Comparison of ENCODE assay signal across 8 cellular contexts in the genomic region with DNA sequence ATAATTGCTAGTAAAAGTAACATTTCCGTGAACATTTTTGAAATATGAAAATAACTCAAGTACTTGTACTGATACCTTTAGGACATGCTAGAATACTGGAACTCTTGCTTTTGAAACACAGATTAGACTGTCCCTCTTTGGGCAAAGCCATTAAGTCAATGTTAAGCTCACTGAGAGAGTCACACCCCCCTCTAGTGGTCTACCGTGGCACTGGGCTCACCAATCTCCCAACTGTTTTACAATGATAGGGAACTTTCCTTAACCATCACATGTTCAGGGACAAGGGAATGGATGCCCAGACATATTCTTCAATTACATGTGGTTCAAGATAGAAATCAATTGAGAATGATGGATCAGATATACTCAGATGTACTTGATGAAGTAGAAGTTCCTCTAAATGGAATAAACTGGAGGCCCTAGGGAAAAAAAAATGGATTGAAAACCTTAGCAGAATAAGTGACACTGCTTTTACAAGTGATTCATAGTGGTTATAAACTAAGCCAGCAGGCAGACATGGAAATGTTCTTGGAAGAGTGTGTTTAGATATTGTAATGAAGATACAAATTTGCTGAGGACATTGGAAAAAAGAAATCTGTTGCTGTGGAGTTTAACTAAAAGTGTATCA. TPM values are rescaled to one million over a fixed set of nuclear protein-coding genes. Genes with fewer than 3 reads are reported as not detected.
DNase-seq lines count a peak whose midpoint lies in the region; ATAC-seq, FAIRE-seq and TF ChIP-seq lines count a peak whose summit lies in the region.

No MANE protein-coding gene starts in this region.

- ATAC-seq in memory B cell (ENCODE audit: low read depth) (peak; percentile 51), GM18502 (IDR thresholded peaks at IDR 0.05; ENCODE audit: poor library complexity, unreplicated experiment) (no peak)

- BruUV-seq in A673 (replicated peaks; lab: Mats Ljungman, UMichigan): no TSS peak

- no peak overlapping the region for H3K27ac Mint-ChIP-seq in activated CD4-positive, alpha-beta memory T cell treated with anti-CD3 and anti-CD28 coated beads for 36 hours
- H3K27ac Mint-ChIP-seq in memory B cell: no peak overlapping the region

- H3K27me3 Mint-ChIP-seq in activated CD4-positive, alpha-beta memory T cell treated with anti-CD3 and anti-CD28 coated beads for 36 hours: peaks cover 3% of the 10 kb centered on the region
- H3K27me3 Mint-ChIP-seq in memory B cell: peaks cover 2% of the 10 kb centered on the region

- peak; percentile 83 for FAIRE-seq in GM18507 (lab: Jason Lieb, UNC)

- intact Hi-C loops in A673 (cut with micrococcal nuclease; ENCODE audit: unreplicated experiment): loop anchor here (1.0 kb wide), 1 partner anchor 130 kb away; no protein-coding TSS in a partner anchor
- intact Hi-C loops in activated CD4-positive, alpha-beta memory T cell treated with anti-CD3 and anti-CD28 coated beads for 36 hours (cut with micrococcal nuclease): loop anchor here (1.0 to 10.0 kb wide), 2 partner anchors 130 to 162 kb away; no protein-coding TSS in a partner anchor

- H3K4me3 ChIP-seq in A673 (ENCODE audit: low read depth, low read length, poor library complexity, severe bottlenecking): no peak overlapping the region

- CTCF ChIA-PET in A673 (lab: Charles Lee): interaction anchor here (0.6 to 1.9 kb wide), 7 partner anchors 101 to 1915 kb away, joined by 3 to 14 read pairs (median 4); no protein-coding TSS in a partner anchor
- CTCF ChIA-PET in activated CD4-positive, alpha-beta memory T cell treated with anti-CD3 and anti-CD28 coated beads for 36 hours (lab: Charles Lee): interaction anchor here (0.5 to 7.1 kb wide), 16 partner anchors 14 to 564 kb away, joined by 3 to 90 read pairs (median 4); no protein-coding TSS in a partner anchor

- H3K4me1 ChIP-seq in A673 (ENCODE audit: insufficient read depth, low read length, poor library complexity, severe bottlenecking): no peaks in the 10 kb centered on the region

- TF ChIP-seq CTCF in A673 (conservative IDR thresholded peaks at IDR 0.05; ENCODE audit: low read depth, low read length): peak; percentile 97

- no peak overlapping the region for H3K27ac ChIP-seq in A673 (ENCODE audit: low read depth, low read length, poor library complexity, severe bottlenecking)

- H3K36me3 Mint-ChIP-seq in activated CD4-positive, alpha-beta memory T cell treated with anti-CD3 and anti-CD28 coated beads for 36 hours: no peaks in the 10 kb centered on the region
- H3K36me3 Mint-ChIP-seq in memory B cell: no peaks in the 10 kb centered on the region

- POLR2A ChIA-PET in A673 (lab: Charles Lee; ENCODE audit: low non-redundant PET): interaction anchor here (0.5 to 0.6 kb wide), 2 partner anchors 32 to 97 kb away, joined by 8 to 9 read pairs; no protein-coding TSS in a partner anchor
- POLR2A ChIA-PET in activated CD4-positive, alpha-beta memory T cell treated with anti-CD3 and anti-CD28 coated beads for 36 hours (lab: Charles Lee): no interaction called here

- no peaks in the 10 kb centered on the region for H3K4me1 Mint-ChIP-seq in activated CD4-positive, alpha-beta memory T cell treated with anti-CD3 and anti-CD28 coated beads for 36 hours (ENCODE audit: low read depth)
- H3K4me1 Mint-ChIP-seq in memory B cell: no peaks in the 10 kb centered on the region

- no peak overlapping the region for H3K4me3 Mint-ChIP-seq in activated CD4-positive, alpha-beta memory T cell treated with anti-CD3 and anti-CD28 coated beads for 36 hours
- H3K4me3 Mint-ChIP-seq in memory B cell: no peak overlapping the region

- no peaks in the 10 kb centered on the region for H3K9me3 ChIP-seq in A673 (ENCODE audit: low read depth, low read length, poor library complexity, severe bottlenecking)

- H3K9me3 Mint-ChIP-seq in activated CD4-positive, alpha-beta memory T cell treated with anti-CD3 and anti-CD28 coated beads for 36 hours: no peaks in the 10 kb centered on the region
- no peaks in the 10 kb centered on the region for H3K9me3 Mint-ChIP-seq in memory B cell

- H3K36me3 ChIP-seq in A673 (ENCODE audit: insufficient read depth, low read length, poor library complexity, severe bottlenecking): no peaks in the 10 kb centered on the region

- peak; percentile 81 for DNase-seq in A673 (ENCODE audit: low spot score)
- peak; percentile 37 for DNase-seq in GM18507 (ENCODE audit: extremely low spot score, insufficient read length, low read depth)
- DNase-seq in NCI-H526 (lab: John Stamatoyannopoulos, UW): peak; percentile 62 to 85
- peak; percentile 73 for DNase-seq in activated CD4-positive, alpha-beta memory T cell treated with anti-CD3 and anti-CD28 coated beads for 36 hours
- peak; percentile 38 for DNase-seq in effector CD4-positive, alpha-beta T cell
- DNase-seq in memory B cell (ENCODE audit: low spot score in 2 of 2): peak; percentile 18 to 37
- peak; percentile 0 to 8 for DNase-seq in stimulated activated CD8-positive, alpha-beta memory T cell treated with anti-CD3 and anti-CD28 coated beads, Interleukin-15, amount 100 ng/mL, for 4 hours (ENCODE audit: low read depth in 2 of 2)

- no peaks in the 10 kb centered on the region for H3K27me3 ChIP-seq in A673 (replicated peaks; ENCODE audit: insufficient read depth, low read depth, low read length, poor library complexity)

RNA-seq across cellular contexts. Expression of gene NANOG, which starts 17.8 kb away (rescaled TPM):
- not detected in 2 replicates for total RNA-seq in A673 (2021)
- total RNA-seq in activated CD4-positive, alpha-beta memory T cell treated with anti-CD3 and anti-CD28 coated beads for 36 hours: not detected

RNA-seq across cellular contexts. Expression of gene NANOGNB, which starts 42.0 kb away (rescaled TPM):
- total RNA-seq in A673 (2021): not detected in 2 replicates
- not detected for total RNA-seq in activated CD4-positive, alpha-beta memory T cell treated with anti-CD3 and anti-CD28 coated beads for 36 hours

RNA-seq across cellular contexts. Expression of gene CLEC4C, which starts 59.8 kb away (rescaled TPM):
- not detected in 2 replicates for total RNA-seq in A673 (2021)
- not detected for total RNA-seq in activated CD4-positive, alpha-beta memory T cell treated with anti-CD3 and anti-CD28 coated beads for 36 hours

Comparison
In these comparisons a context has a peak if more than half of its experiments do, and no peak if none do; other contexts are left out.
1. DNase-seq: peak in every context shown above with its lines; median percentile 81 in A673; 74 in NCI-H526; 73 in activated CD4-positive, alpha-beta memory T cell treated with anti-CD3 and anti-CD28 coated beads for 36 hours; 38 in effector CD4-positive, alpha-beta T cell; 37 in GM18507; 28 in memory B cell; 4 in stimulated activated CD8-positive, alpha-beta memory T cell treated with anti-CD3 and anti-CD28 coated beads, Interleukin-15, amount 100 ng/mL, for 4 hours.